ENCODE assay signal across 10 cellular contexts in genomic region chr9:136537896-136538598, GRCh38. TPM values are rescaled to one million over a fixed set of nuclear protein-coding genes. Genes with fewer than 3 reads are reported as not detected.
DNase-seq lines count a peak whose midpoint lies in the region; ATAC-seq and TF ChIP-seq lines count a peak whose summit lies in the region.
"Had no signal": no experiment of that assay in that cellular context is flagged by ENCODE, and none has a peak within 500 bp of the region (broad histone marks: within the 10 kb centered on the region; RNA-seq: fewer than 3 reads in every experiment).

No MANE protein-coding gene starts in this region.

- intact Hi-C loops in heart right ventricle (cut with DNase I) (loop anchor here in 1 of 10 donors (2.0 kb wide), 1 partner anchor 27 kb away; no protein-coding TSS in a partner anchor), left cardiac atrium (cut with DNase I) (no loop called here), upper lobe of right lung (cut with DNase I) (no loop called here)

- no peaks in the 10 kb centered on the region for H3K9me3 ChIP-seq in heart right ventricle
- no peaks in the 10 kb centered on the region for H3K9me3 ChIP-seq in upper lobe of right lung

- POLR2A ChIA-PET in activated naive CD8-positive, alpha-beta T cell treated with anti-CD3 and anti-CD28 coated beads, Interleukin-2, amount 10 ng/mL, durations not matched to agents 7 days and 5 days (lab: Charles Lee), result interaction anchor here (0.9 to 3.0 kb wide), 6 partner anchors 8 to 191 kb away, joined by 3 to 22 read pairs (median 4); no protein-coding TSS in a partner anchor

- DNase-seq in heart right ventricle (no peak), left cardiac atrium (no peak), upper lobe of right lung (no peak), activated gamma-delta T cell treated with Interleukin-2 at 50 U/mL for 16 hours (no peak)
- DNase-seq in activated naive CD8-positive, alpha-beta T cell treated with anti-CD3 and anti-CD28 coated beads, Interleukin-2, amount 10 ng/mL, durations not matched to agents 7 days and 5 days, result no peak
- DNase-seq: SIG-M5 had no signal

- H3K36me3 ChIP-seq in heart right ventricle (peaks cover 0 to 61% (median 8%) of the 10 kb centered on the region in 9 donors), upper lobe of right lung (peaks cover 33% of the 10 kb centered on the region)
- H3K36me3 ChIP-seq: cardiac muscle cell had no signal

- H3K36me3 Mint-ChIP-seq in activated naive CD8-positive, alpha-beta T cell treated with anti-CD3 and anti-CD28 coated beads, Interleukin-2, amount 10 ng/mL, durations not matched to agents 7 days and 5 days, result peaks cover 8% of the 10 kb centered on the region

- peak overlapping the region; percentile 88 for H3K4me3 Mint-ChIP-seq in activated naive CD8-positive, alpha-beta T cell treated with anti-CD3 and anti-CD28 coated beads, Interleukin-2, amount 10 ng/mL, durations not matched to agents 7 days and 5 days

- no peak for TF ChIP-seq CTCF in heart right ventricle (IDR thresholded peaks at IDR 0.05)
- TF ChIP-seq CTCF in upper lobe of right lung (IDR thresholded peaks at IDR 0.05), result no peak

- peaks cover 50% of the 10 kb centered on the region for H3K4me1 Mint-ChIP-seq in activated naive CD8-positive, alpha-beta T cell treated with anti-CD3 and anti-CD28 coated beads, Interleukin-2, amount 10 ng/mL, durations not matched to agents 7 days and 5 days

- peak overlapping the region in 6 of 10 donors; percentile 25 to 96 (median 46) for H3K4me3 ChIP-seq in heart right ventricle
- peak overlapping the region; percentile 36 for H3K4me3 ChIP-seq in upper lobe of right lung
- H3K4me3 ChIP-seq: cardiac muscle cell had no signal

- no peak for ATAC-seq in heart right ventricle
- no peak for ATAC-seq in left cardiac atrium
- ATAC-seq in activated naive CD8-positive, alpha-beta T cell treated with anti-CD3 and anti-CD28 coated beads, Interleukin-2, amount 10 ng/mL, durations not matched to agents 7 days and 5 days (ENCODE audit: low read depth), result no peak
- no peak for ATAC-seq in upper lobe of right lung
- ATAC-seq in GM21723 (IDR thresholded peaks at IDR 0.05; ENCODE audit: unreplicated experiment), result no peak
- no peak for ATAC-seq in HG03432 (IDR thresholded peaks at IDR 0.05; ENCODE audit: unreplicated experiment)

- H3K4me1 ChIP-seq in heart right ventricle (peaks cover 50 to 93% (median 88%) of the 10 kb centered on the region in 9 donors), upper lobe of right lung (peaks cover 71% of the 10 kb centered on the region)

- H3K27ac ChIP-seq in heart right ventricle (peak overlapping the region in 9 of 10 donors; percentile 84 to 100 (median 91)), layer of hippocampus (ENCODE audit: low read depth, low read length) (peak overlapping the region; percentile 94), upper lobe of right lung (peak overlapping the region; percentile 93)
- H3K27ac ChIP-seq: cardiac muscle cell had no signal

- 75 to 83% methylated on average over 21 of the region's 21 CpGs for WGBS in heart right ventricle, 2 donors

- no peaks in the 10 kb centered on the region for H3K27me3 ChIP-seq in heart right ventricle
- no peaks in the 10 kb centered on the region for H3K27me3 ChIP-seq in layer of hippocampus (ENCODE audit: control insufficient read depth, insufficient read depth, low read length)
- H3K27me3 ChIP-seq in upper lobe of right lung, result no peaks in the 10 kb centered on the region
- H3K27me3 ChIP-seq: cardiac muscle cell had no signal

- no peaks in the 10 kb centered on the region for H3K27me3 Mint-ChIP-seq in activated naive CD8-positive, alpha-beta T cell treated with anti-CD3 and anti-CD28 coated beads, Interleukin-2, amount 10 ng/mL, durations not matched to agents 7 days and 5 days

- H3K9me3 Mint-ChIP-seq in activated naive CD8-positive, alpha-beta T cell treated with anti-CD3 and anti-CD28 coated beads, Interleukin-2, amount 10 ng/mL, durations not matched to agents 7 days and 5 days, result no peaks in the 10 kb centered on the region

- peak overlapping the region; percentile 98 for H3K27ac Mint-ChIP-seq in activated naive CD8-positive, alpha-beta T cell treated with anti-CD3 and anti-CD28 coated beads, Interleukin-2, amount 10 ng/mL, durations not matched to agents 7 days and 5 days

RNA-seq across cellular contexts. Expression of gene NOTCH1, which starts 7.8 kb away (rescaled TPM):
- total RNA-seq in heart right ventricle (10 to 100 TPM; 12.0 to 27.0 (median 21.8) TPM), left cardiac atrium (10 to 100 TPM; 22.7 to 36.0 TPM), upper lobe of right lung (114 TPM)
- 10 to 100 TPM in 1 of 2 donors, 1 to 10 TPM in 1; 7.3 to 14.5 TPM for polyA plus RNA-seq in heart right ventricle
- 10 to 100 TPM; 67.0 to 70.2 TPM for total RNA-seq in activated naive CD8-positive, alpha-beta T cell treated with anti-CD3 and anti-CD28 coated beads, Interleukin-2, amount 10 ng/mL, durations not matched to agents 7 days and 5 days

RNA-seq across cellular contexts. Expression of gene SEC16A, which starts 55.2 kb away (rescaled TPM):
- 10 to 100 TPM; 21.9 to 35.9 (median 28.6) TPM for total RNA-seq in heart right ventricle
- polyA plus RNA-seq in heart right ventricle, result 10 to 100 TPM; 24.4 to 35.6 TPM
- total RNA-seq in left cardiac atrium, result 10 to 100 TPM; 27.4 to 40.8 TPM
- 10 to 100 TPM; 88.0 to 90.2 TPM for total RNA-seq in activated naive CD8-positive, alpha-beta T cell treated with anti-CD3 and anti-CD28 coated beads, Interleukin-2, amount 10 ng/mL, durations not matched to agents 7 days and 5 days
- 63.7 TPM for total RNA-seq in upper lobe of right lung
